Comparison of ENCODE assay signal across 30 cellular contexts in genomic region chr4:129153700-129154099, GRCh38.
"Had no signal": no experiment of that assay in that cellular context is flagged by ENCODE, and none has a peak within 500 bp of the region (broad histone marks: within the 10 kb centered on the region; RNA-seq: fewer than 3 reads in every experiment).

No MANE protein-coding gene starts in this region.

- H3K4me3 ChIP-seq: ascending aorta, breast epithelium, coronary artery, esophagus muscularis mucosa, gastrocnemius medialis, heart left ventricle had no signal

- DNase-seq: activated CD4-positive, alpha-beta memory T cell treated with anti-CD3 and anti-CD28 coated beads for 36 hours; activated CD4-positive, alpha-beta T cell treated with anti-CD3 and anti-CD28 coated beads for 36 hours; activated CD4-positive, alpha-beta T cell treated with anti-CD3 and anti-CD28 coated beads, Interleukin-2, amount 10 ng/mL, durations not matched to agents 24 days and 14 days; activated CD4-positive, CD25-positive, alpha-beta regulatory T cell; activated CD4-positive, CD25-positive, alpha-beta regulatory T cell treated with anti-CD3 and anti-CD28 coated beads, Interleukin-2, amount 50 U/mL, for 72 hours; activated CD8-positive, alpha-beta memory T cell treated with anti-CD3 and anti-CD28 coated beads, Interleukin-2, amount 10 ng/mL, durations not matched to agents 7 days and 5 days; activated CD8-positive, alpha-beta memory T cell treated with anti-CD3 and anti-CD28 coated beads, Interleukin-2, amount 50 U/mL, for 4 hours; activated CD8-positive, alpha-beta T cell treated with anti-CD3 and anti-CD28 coated beads, Interleukin-2, amount 10 ng/mL, durations not matched to agents 7 days and 5 days; activated effector memory CD4-positive, alpha-beta T cell treated with anti-CD3 and anti-CD28 coated beads, Interleukin-2, amount 50 U/mL, for 16 hours; activated naive CD4-positive, alpha-beta T cell treated with anti-CD3 and anti-CD28 coated beads for 36 hours; activated naive CD8-positive, alpha-beta T cell treated with anti-CD3 and anti-CD28 coated beads for 36 hours; activated naive CD8-positive, alpha-beta T cell treated with anti-CD3 and anti-CD28 coated beads, Interleukin-2, amount 50 U/mL, for 24 hours; activated T-cell treated with anti-CD3 and anti-CD28 coated beads, Interleukin-2, amount 50 U/mL, for 24 hours; activated T-cell treated with anti-CD3 and anti-CD28 coated beads, Interleukin-2, amount 50 U/mL, for 72 hours; dermis blood vessel endothelial cell; effector CD4-positive, alpha-beta T cell; effector memory CD8-positive, alpha-beta T cell; erythroblast; foreskin keratinocyte; gastrocnemius medialis; glutamatergic neuron; heart left ventricle; T-helper 1 cell; T-helper 17 cell; T1000 had no signal

- H3K9me3 ChIP-seq: ascending aorta, breast epithelium, esophagus muscularis mucosa, gastrocnemius medialis, heart left ventricle had no signal

- H3K36me3 ChIP-seq: ascending aorta, breast epithelium, esophagus muscularis mucosa, gastrocnemius medialis, heart left ventricle had no signal

- H3K4me1 ChIP-seq: ascending aorta, breast epithelium, esophagus muscularis mucosa, foreskin keratinocyte, gastrocnemius medialis, heart left ventricle had no signal

- H3K27ac ChIP-seq: ascending aorta, breast epithelium, coronary artery, esophagus muscularis mucosa, foreskin keratinocyte, gastrocnemius medialis, heart left ventricle had no signal

- H3K27me3 ChIP-seq: ascending aorta, breast epithelium, esophagus muscularis mucosa, foreskin keratinocyte, gastrocnemius medialis, heart left ventricle had no signal

- ATAC-seq: activated CD4-positive, alpha-beta T cell treated with anti-CD3 and anti-CD28 coated beads for 36 hours; activated CD8-positive, alpha-beta memory T cell treated with anti-CD3 and anti-CD28 coated beads, Interleukin-2, amount 10 ng/mL, durations not matched to agents 7 days and 5 days; activated CD8-positive, alpha-beta T cell treated with anti-CD3 and anti-CD28 coated beads, Interleukin-2, amount 10 ng/mL, durations not matched to agents 7 days and 5 days; activated naive CD8-positive, alpha-beta T cell treated with anti-CD3 and anti-CD28 coated beads, Interleukin-2, amount 50 U/mL, for 24 hours; activated T-cell treated with anti-CD3 and anti-CD28 coated beads, Interleukin-2, amount 50 U/mL, for 72 hours; activated T-helper 17 cell treated with anti-CD3 and anti-CD28 coated beads, Interleukin-2, amount 50 U/mL, for 72 hours; effector memory CD8-positive, alpha-beta T cell; foreskin keratinocyte; gastrocnemius medialis; heart left ventricle; T-helper 17 cell had no signal
